9 cellular contexts compared by ENCODE assay signal in genomic region chr15:56887782-56888127, GRCh38. TPM values are rescaled to one million over a fixed set of nuclear protein-coding genes. Genes with fewer than 3 reads are reported as not detected.
DNase-seq lines count a peak whose midpoint lies in the region; ATAC-seq, FAIRE-seq and TF ChIP-seq lines count a peak whose summit lies in the region.
"Had no signal": no experiment of that assay in that cellular context is flagged by ENCODE, and none has a peak within 500 bp of the region (broad histone marks: within the 10 kb centered on the region; RNA-seq: fewer than 3 reads in every experiment).

No MANE protein-coding gene starts in this region.

- peak overlapping the region; percentile 87 for H3K4me3 Mint-ChIP-seq in chondrocyte (ENCODE audit: unreplicated experiment)

- H3K27ac ChIP-seq in A549 (peak overlapping the region; percentile 92 to 95), muscle layer of duodenum (ENCODE audit: low read length) (peak overlapping the region; percentile 96)

- peaks cover 2% of the 10 kb centered on the region for H3K36me3 Mint-ChIP-seq in chondrocyte (ENCODE audit: low read depth)

- H3K4me3 ChIP-seq in A549 (peak overlapping the region; percentile 53), muscle layer of duodenum (ENCODE audit: low read depth in 1 of 2, low read length in 2 of 2) (peak overlapping the region; percentile 40 to 64)

- H3K4me1 ChIP-seq in A549 (peaks cover 14% of the 10 kb centered on the region), muscle layer of duodenum (ENCODE audit: control insufficient read depth in 1 of 2, insufficient read depth in 2 of 2, low read length in 2 of 2) (peaks cover 16 to 18% of the 10 kb centered on the region in 2 donors)

- CTCF ChIA-PET in A549 (lab: Yijun Ruan, JAX), result interaction anchor here (0.7 to 0.9 kb wide), 6 partner anchors 8 to 30 kb away, joined by 3 to 6 read pairs (median 3); partner anchors contain the start of gene TCF12

- H3K4me2 ChIP-seq in A549, result peak overlapping the region; percentile 91

- peaks cover 17% of the 10 kb centered on the region for H3K4me1 Mint-ChIP-seq in chondrocyte (ENCODE audit: low read depth)

- TF ChIP-seq EP300 in A549 (IDR thresholded peaks at IDR 0.05) (no peak), Ishikawa (IDR thresholded peaks at IDR 0.05; ENCODE audit: borderline replicate concordance) (no peak)

- no peaks in the 10 kb centered on the region for H3K36me3 ChIP-seq in muscle layer of duodenum (ENCODE audit: control insufficient read depth in 1 of 2, insufficient read depth in 2 of 2, low read length in 2 of 2)

- H3K9me3 ChIP-seq in A549, result no peaks in the 10 kb centered on the region
- no peaks in the 10 kb centered on the region for H3K9me3 ChIP-seq in muscle layer of duodenum (ENCODE audit: control insufficient read depth in 1 of 2, low read length in 2 of 2)

- 8% methylated on average over 1 of the region's 1 CpG for WGBS in A549 (ENCODE audit: missing lambda C conversion rate)

- ATAC-seq in A549, result no peak

- POLR2A ChIA-PET in A549 (lab: Yijun Ruan, JAX), result interaction anchor here (0.6 to 3.1 kb wide), 8 partner anchors 8 to 332 kb away, joined by 3 to 81 read pairs (median 3); partner anchors contain the start of genes TCF12 and ZNF280D

- TF ChIP-seq RAD21 in A549 (conservative IDR thresholded peaks at IDR 0.05 in 1 of 2, IDR thresholded peaks at IDR 0.05 in 1 of 2) (no peak), Ishikawa (IDR thresholded peaks at IDR 0.05; ENCODE audit: low read depth) (no peak)

- no peak for FAIRE-seq in A549 (lab: Jason Lieb, UNC)
- FAIRE-seq: islet of Langerhans had no signal

- no peaks in the 10 kb centered on the region for H3K27me3 ChIP-seq in muscle layer of duodenum (ENCODE audit: low read depth, low read length)

- peak overlapping the region; percentile 93 for H3K27ac Mint-ChIP-seq in chondrocyte (ENCODE audit: unreplicated experiment)

- TF ChIP-seq CTCF in A549 (IDR thresholded peaks at IDR 0.05), result no peak
- TF ChIP-seq CTCF in chondrocyte (IDR thresholded peaks at IDR 0.05), result no peak

- no peaks in the 10 kb centered on the region for H3K27me3 Mint-ChIP-seq in chondrocyte (ENCODE audit: low read depth)

- no peak for TF ChIP-seq POLR2A in A549 (IDR thresholded peaks at IDR 0.05; ENCODE audit: low read length)

- DNase-seq in A549 (ENCODE audit: low read depth in 1 of 2, low spot score in 1 of 2) (no peak), chondrocyte (ENCODE audit: low spot score) (no peak), NCI-H1092 (lab: John Stamatoyannopoulos, UW) (no peak), NCI-H1694 (lab: John Stamatoyannopoulos, UW) (no peak), NCI-H345 treated with DMSO at 0.1 percent for 48 hours (lab: John Stamatoyannopoulos, UW; ENCODE audit: unreplicated experiment) (no peak), NCI-H82 treated with DMSO at 0.1 percent for 48 hours (lab: John Stamatoyannopoulos, UW; ENCODE audit: unreplicated experiment) (no peak)

- H3K9me3 Mint-ChIP-seq in chondrocyte (ENCODE audit: low read depth), result no peaks in the 10 kb centered on the region

TF ChIP-seq in A549, 52 proteins besides CTCF, POLR2A, EP300 and RAD21 (continues in another document):
- TF ChIP-seq HEYL (CRISPR knock-in tag; IDR thresholded peaks at IDR 0.05), result no peak
- no peak for TF ChIP-seq REST (IDR thresholded peaks at IDR 0.05)
- TF ChIP-seq JUNB (IDR thresholded peaks at IDR 0.05), result no peak
- no peak for TF ChIP-seq ZFP36 (IDR thresholded peaks at IDR 0.05; ENCODE audit: borderline replicate concordance, partially characterized antibody)
- no peak for TF ChIP-seq POLR2AphosphoS2 (conservative IDR thresholded peaks at IDR 0.05; ENCODE audit: low read length)
- no peak for TF ChIP-seq NFE2L2 (conservative IDR thresholded peaks at IDR 0.05; ENCODE audit: low read length)
- TF ChIP-seq ESRRA (IDR thresholded peaks at IDR 0.05; ENCODE audit: borderline replicate concordance, low read length), result no peak
- no peak for TF ChIP-seq KDM1A (IDR thresholded peaks at IDR 0.05; ENCODE audit: low read depth)
- no peak for TF ChIP-seq TP53 (CRISPR knock-in tag; IDR thresholded peaks at IDR 0.05)
- TF ChIP-seq ZSCAN20 (CRISPR knock-in tag; IDR thresholded peaks at IDR 0.05), result no peak

TF ChIP-seq in Ishikawa, 13 proteins besides CTCF, POLR2A, EP300 and RAD21:
- no peak for TF ChIP-seq TAF1 (IDR thresholded peaks at IDR 0.05; ENCODE audit: low read depth)
- peak; percentile 47; the same call in 1 of the 2 replicates for TF ChIP-seq CEBPB (IDR thresholded peaks at IDR 0.05)

RNA-seq across cellular contexts. Expression of gene TCF12, which starts 30.7 kb away (rescaled TPM):
- polyA plus RNA-seq in A549 (2011; rRNA removed), result 121 and 165 TPM in 2 replicates
- polyA plus RNA-seq in A549 (2012; cell fraction: cytosol; rRNA removed), result 28.5 and 37.2 TPM in 2 replicates
- 18.7 and 21.9 TPM in 2 replicates for polyA plus RNA-seq in A549 (2012; cell fraction: nucleus; rRNA removed)
- polyA plus RNA-seq in A549 (2017; fragmentation: RNase III; extraction: RNeasy Plus Mini Kit Qiagen cat#74134 plus additional on column Dnase treatment), result 34.1 to 36.3 TPM (median 35.5 TPM) in 3 replicates
- polyA minus RNA-seq in A549 (2011; rRNA and poly(A)+ RNA removed), result 247 and 252 TPM in 2 replicates
- total RNA-seq in chondrocyte, result 106 to 154 TPM (median 110 TPM) in 3 replicates
